ENCODE assay signal across 9 cellular contexts in genomic region chr10:61942997-61943457, GRCh38. TPM values are rescaled to one million over a fixed set of nuclear protein-coding genes. Genes with fewer than 3 reads are reported as not detected.
DNase-seq lines count a peak whose midpoint lies in the region; ATAC-seq and TF ChIP-seq lines count a peak whose summit lies in the region.
"Had no signal": no experiment of that assay in that cellular context is flagged by ENCODE, and none has a peak within 500 bp of the region (broad histone marks: within the 10 kb centered on the region; RNA-seq: fewer than 3 reads in every experiment).

No MANE protein-coding gene starts in this region.

- intact Hi-C loops in A673 (cut with micrococcal nuclease; ENCODE audit: unreplicated experiment): no loop called here

- no peak overlapping the region for H3K4me3 ChIP-seq in A673 (ENCODE audit: low read depth, low read length, poor library complexity, severe bottlenecking)
- H3K4me3 ChIP-seq in muscle layer of duodenum (ENCODE audit: low read depth in 1 of 2, low read length in 2 of 2): no peak overlapping the region

- H3K9me3 Mint-ChIP-seq in central memory CD8-positive, alpha-beta T cell: no peaks in the 10 kb centered on the region

- H3K27me3 ChIP-seq in A673 (replicated peaks; ENCODE audit: insufficient read depth, low read depth, low read length, poor library complexity) (no peaks in the 10 kb centered on the region), muscle layer of duodenum (ENCODE audit: low read depth, low read length) (no peaks in the 10 kb centered on the region)

- ATAC-seq in central memory CD8-positive, alpha-beta T cell (replicated peaks; ENCODE audit: extremely low read depth, poor library complexity, severe bottlenecking): peak; percentile 52
- no peak for ATAC-seq in HG03045 (IDR thresholded peaks at IDR 0.05; ENCODE audit: unreplicated experiment)

- TF ChIP-seq CTCF in A673 (conservative IDR thresholded peaks at IDR 0.05; ENCODE audit: low read depth, low read length): no peak

- no TSS peak for BruUV-seq in A673 (replicated peaks; lab: Mats Ljungman, UMichigan)

- H3K4me1 Mint-ChIP-seq in central memory CD8-positive, alpha-beta T cell: peaks cover 49% of the 10 kb centered on the region

- peaks cover 66% of the 10 kb centered on the region for H3K4me1 ChIP-seq in A673 (ENCODE audit: insufficient read depth, low read length, poor library complexity, severe bottlenecking)
- H3K4me1 ChIP-seq in muscle layer of duodenum (ENCODE audit: control insufficient read depth in 1 of 2, insufficient read depth in 2 of 2, low read length in 2 of 2): peaks cover 16 to 31% of the 10 kb centered on the region in 2 donors

- H3K36me3 ChIP-seq in A673 (ENCODE audit: insufficient read depth, low read length, poor library complexity, severe bottlenecking) (peaks cover 10% of the 10 kb centered on the region), muscle layer of duodenum (ENCODE audit: control insufficient read depth in 1 of 2, insufficient read depth in 2 of 2, low read length in 2 of 2) (peaks cover 0 to 7% of the 10 kb centered on the region in 2 donors)

- POLR2A ChIA-PET in A673 (lab: Charles Lee; ENCODE audit: low non-redundant PET): no interaction called here

- DNase-seq in A673 (ENCODE audit: low spot score): peak; percentile 12
- peak; percentile 37 for DNase-seq in M059J (ENCODE audit: low read depth)
- DNase-seq in central memory CD8-positive, alpha-beta T cell (ENCODE audit: low spot score in 2 of 2): no peak
- DNase-seq in superior temporal gyrus (ENCODE audit: extremely low spot score): no peak
- no peak for DNase-seq in iPS-NIHi7 (ENCODE audit: extremely low spot score)
- DNase-seq in activated CD4-positive, alpha-beta T cell treated with anti-CD3 and anti-CD28 coated beads for 1 hour: no peak
- DNase-seq: DND-41 had no signal

- H3K36me3 Mint-ChIP-seq in central memory CD8-positive, alpha-beta T cell (ENCODE audit: insufficient read depth): peaks cover 19% of the 10 kb centered on the region

- H3K4me3 Mint-ChIP-seq in central memory CD8-positive, alpha-beta T cell: peak overlapping the region; percentile 65

- CTCF ChIA-PET in A673 (lab: Charles Lee): no interaction called here

- H3K27ac Mint-ChIP-seq in central memory CD8-positive, alpha-beta T cell (ENCODE audit: low read depth): peak overlapping the region; percentile 89

- no peaks in the 10 kb centered on the region for H3K27me3 Mint-ChIP-seq in central memory CD8-positive, alpha-beta T cell

- no peaks in the 10 kb centered on the region for H3K9me3 ChIP-seq in A673 (ENCODE audit: low read depth, low read length, poor library complexity, severe bottlenecking)
- H3K9me3 ChIP-seq in muscle layer of duodenum (ENCODE audit: control insufficient read depth in 1 of 2, low read length in 2 of 2): no peaks in the 10 kb centered on the region

- H3K27ac ChIP-seq in A673 (ENCODE audit: low read depth, low read length, poor library complexity, severe bottlenecking) (peak overlapping the region; percentile 68), muscle layer of duodenum (ENCODE audit: low read length) (peak overlapping the region; percentile 82)

RNA-seq across cellular contexts. Expression of gene ARID5B, which starts 41.5 kb away (rescaled TPM):
- total RNA-seq in A673 (2021): 29.0 and 29.7 TPM in 2 replicates
- total RNA-seq in M059J (2014; rRNA removed; shearing (Covaris generic)): 31.1 and 43.9 TPM in 2 replicates

Comparison
In these comparisons a context has a peak if more than half of its experiments do, and no peak if none do; other contexts are left out.
1. DNase-seq: peak in A673 (single experiment) and M059J (single experiment); none in central memory CD8-positive, alpha-beta T cell (0 of 2), superior temporal gyrus (single experiment), iPS-NIHi7 (single experiment) and activated CD4-positive, alpha-beta T cell treated with anti-CD3 and anti-CD28 coated beads for 1 hour (single experiment).